Comparison of ENCODE assay signal across 15 cellular contexts in the genomic region with DNA sequence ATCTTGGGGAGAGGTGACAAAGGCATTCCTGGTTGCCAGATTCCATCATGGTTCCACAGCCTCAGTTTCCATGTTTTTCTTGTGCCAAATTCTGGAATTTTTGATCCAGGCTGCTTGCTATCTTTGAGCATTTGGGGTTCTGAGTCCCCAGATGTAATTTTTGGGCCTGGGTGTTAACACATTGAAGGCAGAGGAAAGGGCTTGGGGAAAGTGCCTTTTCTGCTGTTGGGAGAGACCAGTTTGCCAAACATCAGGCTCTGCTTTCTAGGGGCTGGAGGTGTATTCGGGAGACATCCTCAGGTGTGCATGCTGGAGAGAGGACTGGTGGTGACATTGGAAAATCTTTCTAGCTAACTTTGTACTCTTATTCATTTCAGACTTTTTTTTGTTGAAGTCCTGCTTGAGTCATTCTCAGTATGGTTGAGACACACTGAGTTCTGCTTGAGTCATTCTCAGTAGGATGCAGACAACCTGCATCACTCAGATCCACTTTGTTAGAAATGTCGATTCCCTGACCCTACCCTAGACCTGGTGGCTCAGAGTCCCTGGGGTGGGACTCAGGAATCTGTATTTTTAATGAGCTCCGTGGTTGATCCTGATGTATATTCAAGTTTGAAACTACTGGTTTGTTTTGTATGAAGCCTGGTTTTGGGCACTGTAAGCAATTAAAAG.
A peak's percentile ranks its signal among the peaks of the same experiment; 100 is the strongest.
DNase-seq lines count a peak whose midpoint lies in the region; ATAC-seq, FAIRE-seq and TF ChIP-seq lines count a peak whose summit lies in the region.
"Had no signal": no experiment of that assay in that cellular context is flagged by ENCODE, and none has a peak within 500 bp of the region (broad histone marks: within the 10 kb centered on the region; RNA-seq: fewer than 3 reads in every experiment).

No MANE protein-coding gene starts in this region.

- peak; percentile 92 for FAIRE-seq in RCC 7860 (lab: Jason Lieb, UNC)

- no peaks in the 10 kb centered on the region for H3K4me1 ChIP-seq in psoas muscle

- intact Hi-C loops in psoas muscle (cut with DNase I) = no loop called here

- DNase-seq in NOMO-1 treated with DMSO at 0.1 percent for 48 hours (lab: John Stamatoyannopoulos, UW; ENCODE audit: unreplicated experiment) (peak; percentile 25), NOMO-1 treated with dmso at 0.1 percent for 144 hours (lab: John Stamatoyannopoulos, UW; ENCODE audit: unreplicated experiment) (no peak), RCC 7860 (ENCODE audit: low spot score) (peak; percentile 88), stromal cell of bone marrow (ENCODE audit: low read depth) (peak; percentile 65), GM13977 (ENCODE audit: low spot score) (no peak), psoas muscle (no peak)
- DNase-seq: central memory CD4-positive, alpha-beta T cell; COR-L47; NCI-H1105; occipital lobe; substantia nigra had no signal

- H3K27me3 ChIP-seq in psoas muscle (ENCODE audit: insufficient read depth in 3 of 3, low read length in 2 of 3) = peaks cover 0 to 1% (median 0%) of the 10 kb centered on the region in 3 donors

- H3K27ac ChIP-seq in psoas muscle = no peak overlapping the region
- H3K27ac ChIP-seq: 22Rv1 had no signal

- no peaks in the 10 kb centered on the region for H3K9me3 ChIP-seq in psoas muscle

- WGBS in psoas muscle, 3 donors = 74 to 77% (median 76%) methylated on average over 3 of the region's 3 CpGs

- TF ChIP-seq CTCF in GM13977 (IDR thresholded peaks at IDR 0.05; ENCODE audit: extremely low read depth, insufficient read depth, missing control alignments) = no peak
- TF ChIP-seq CTCF in psoas muscle (IDR thresholded peaks at IDR 0.05) = no peak

- in situ Hi-C loops in GM13977 (cut with MboI; ENCODE audit: low pct_unique_long_range_greater_than_20kb, low sequenced_read_pairs, unreplicated experiment) = no loop called here

- no peaks in the 10 kb centered on the region for H3K36me3 ChIP-seq in psoas muscle (ENCODE audit: insufficient read depth in 1 of 2, low read depth in 1 of 2)

- ATAC-seq in esophagus mucosa (peak; percentile 33), GM21825 (IDR thresholded peaks at IDR 0.05; ENCODE audit: unreplicated experiment) (no peak), psoas muscle (no peak)
- ATAC-seq: Panc1 had no signal

- H3K4me3 ChIP-seq in psoas muscle = no peak overlapping the region

Comparison
In these comparisons a context has a peak if more than half of its experiments do, and no peak if none do; other contexts are left out.
1. DNase-seq: peak in NOMO-1 treated with DMSO at 0.1 percent for 48 hours (single experiment), RCC 7860 (single experiment) and stromal cell of bone marrow (single experiment); none in NOMO-1 treated with dmso at 0.1 percent for 144 hours (single experiment), GM13977 (single experiment) and psoas muscle (0 of 2).